Comparison of ENCODE assay signal across 32 cellular contexts in genomic region chr15:61480295-61480694, GRCh38.
"Had no signal": no experiment of that assay in that cellular context is flagged by ENCODE, and none has a peak within 500 bp of the region (broad histone marks: within the 10 kb centered on the region; RNA-seq: fewer than 3 reads in every experiment).

No MANE protein-coding gene starts in this region.

- H3K4me3 Mint-ChIP-seq: activated B cell treated with CpG ODN at 0.5 μM for 24 hours; activated CD4-positive, alpha-beta memory T cell treated with anti-CD3 and anti-CD28 coated beads for 36 hours; activated naive CD4-positive, alpha-beta T cell treated with anti-CD3 and anti-CD28 coated beads, Interleukin-2, amount 10 ng/mL, durations not matched to agents 7 days and 5 days; activated naive CD8-positive, alpha-beta T cell; activated naive CD8-positive, alpha-beta T cell treated with anti-CD3 and anti-CD28 coated beads, Interleukin-2, amount 50 U/mL, for 24 hours; activated T-cell treated with anti-CD3 and anti-CD28 coated beads, Interleukin-2, amount 50 U/mL, for 4 hours; activated T-helper 1 cell treated with anti-CD3 and anti-CD28 coated beads, Interleukin-12 subunit alpha, Interleukin-12 subunit beta, Interleukin-2, Interleukin-4 antibody, amounts not matched to agents 30 ng/mL and 10 ng/mL and 1 ng/mL, durations not matched to agents 14 hours and 24 hours and 36 hours; T-helper 1 cell treated with Interleukin-12 subunit alpha and Interleukin-12 subunit beta and Interleukin-4 antibody, amounts not matched to agents 30 μg/mL and 1 μg/mL, for 36 hours; T-helper 2 cell treated with Interferon-gamma antibody and Interleukin-4, amounts not matched to agents 5 μg/mL and 100 μg/mL, for 36 hours had no signal

- H3K9me3 Mint-ChIP-seq: activated B cell treated with CpG ODN at 0.5 μM for 24 hours; activated CD4-positive, alpha-beta memory T cell treated with anti-CD3 and anti-CD28 coated beads for 36 hours; activated naive CD4-positive, alpha-beta T cell treated with anti-CD3 and anti-CD28 coated beads, Interleukin-2, amount 10 ng/mL, durations not matched to agents 7 days and 5 days; activated naive CD8-positive, alpha-beta T cell treated with anti-CD3 and anti-CD28 coated beads, Interleukin-2, amount 50 U/mL, for 24 hours; activated T-cell treated with anti-CD3 and anti-CD28 coated beads, Interleukin-2, amount 50 U/mL, for 4 hours; activated T-helper 1 cell treated with anti-CD3 and anti-CD28 coated beads, Interleukin-12 subunit alpha, Interleukin-12 subunit beta, Interleukin-2, Interleukin-4 antibody, amounts not matched to agents 30 ng/mL and 10 ng/mL and 1 ng/mL, durations not matched to agents 14 hours and 24 hours and 36 hours; T-helper 1 cell treated with Interleukin-12 subunit alpha and Interleukin-12 subunit beta and Interleukin-4 antibody, amounts not matched to agents 30 μg/mL and 1 μg/mL, for 36 hours; T-helper 2 cell treated with Interferon-gamma antibody and Interleukin-4, amounts not matched to agents 5 μg/mL and 100 μg/mL, for 36 hours had no signal

- H3K27me3 Mint-ChIP-seq: activated B cell treated with CpG ODN at 0.5 μM for 24 hours had no signal

- H3K27ac ChIP-seq: Peyer's patch, SJSA1 had no signal

- ATAC-seq: activated naive CD8-positive, alpha-beta T cell treated with anti-CD3 and anti-CD28 coated beads, Interleukin-2, amount 50 U/mL, for 24 hours; activated T-cell treated with anti-CD3 and anti-CD28 coated beads, Interleukin-2, amount 50 U/mL, for 4 hours; PC-3 had no signal

- H3K4me3 ChIP-seq: MG63, Peyer's patch, SJSA1 had no signal

- H3K36me3 ChIP-seq: MG63, Peyer's patch, SJSA1 had no signal

- H3K27ac Mint-ChIP-seq: activated B cell treated with CpG ODN at 0.5 μM for 24 hours; activated CD4-positive, alpha-beta memory T cell treated with anti-CD3 and anti-CD28 coated beads for 36 hours; activated naive CD4-positive, alpha-beta T cell treated with anti-CD3 and anti-CD28 coated beads, Interleukin-2, amount 10 ng/mL, durations not matched to agents 7 days and 5 days; activated naive CD8-positive, alpha-beta T cell; activated naive CD8-positive, alpha-beta T cell treated with anti-CD3 and anti-CD28 coated beads, Interleukin-2, amount 50 U/mL, for 24 hours; activated T-helper 1 cell treated with anti-CD3 and anti-CD28 coated beads, Interleukin-12 subunit alpha, Interleukin-12 subunit beta, Interleukin-2, Interleukin-4 antibody, amounts not matched to agents 30 ng/mL and 10 ng/mL and 1 ng/mL, durations not matched to agents 14 hours and 24 hours and 36 hours; T-helper 1 cell treated with Interleukin-12 subunit alpha and Interleukin-12 subunit beta and Interleukin-4 antibody, amounts not matched to agents 30 μg/mL and 1 μg/mL, for 36 hours; T-helper 2 cell treated with Interferon-gamma antibody and Interleukin-4, amounts not matched to agents 5 μg/mL and 100 μg/mL, for 36 hours had no signal

- H3K9me2 ChIP-seq: SK-N-SH had no signal

- DNase-seq: activated B cell treated with CpG ODN at 0.5 μM for 24 hours; activated CD4-positive, alpha-beta memory T cell treated with anti-CD3 and anti-CD28 coated beads for 36 hours; activated CD4-positive, alpha-beta T cell treated with anti-CD3 and anti-CD28 coated beads for 4 hours; activated CD4-positive, alpha-beta T cell treated with anti-CD3 and anti-CD28 coated beads, Interleukin-2, amount 50 U/mL, for 1 hour; activated CD4-positive, CD25-positive, alpha-beta regulatory T cell treated with anti-CD3 and anti-CD28 coated beads, Interleukin-2, amount 50 U/mL, for 72 hours; activated CD8-positive, alpha-beta memory T cell treated with anti-CD3 and anti-CD28 coated beads, Interleukin-2, amount 50 U/mL, for 4 hours; activated naive CD4-positive, alpha-beta T cell treated with anti-CD3 and anti-CD28 coated beads, Interleukin-2, amount 10 ng/mL, durations not matched to agents 7 days and 5 days; activated naive CD8-positive, alpha-beta T cell treated with anti-CD3 and anti-CD28 coated beads, Interleukin-2, amount 50 U/mL, for 24 hours; activated T-cell treated with anti-CD3 and anti-CD28 coated beads for 4 hours; activated T-cell treated with anti-CD3 and anti-CD28 coated beads, Interleukin-2, amount 50 U/mL, for 4 hours; anterior cingulate cortex; Kasumi-1; KG1; MG63; NCI-H1048; NCI-H1105 treated with DMSO at 0.1 percent for 48 hours; NCI-H1436; NCI-H187 treated with DMSO at 0.1 percent for 48 hours; NCI-H2081; NCI-H226; NCI-H446 treated with DMSO at 0.1 percent for 48 hours; NCI-H69; Peyer's patch; RPMI8226; SHP77 treated with DMSO at 0.1 percent for 48 hours; SK-N-SH had no signal

- H3K4me1 ChIP-seq: Peyer's patch, SJSA1 had no signal

- H3K9ac ChIP-seq: SK-N-SH had no signal

- H3K27me3 ChIP-seq: MG63, Peyer's patch, SJSA1 had no signal

- H3K4me2 ChIP-seq: SK-N-SH had no signal

- H3K9me3 ChIP-seq: MG63, Peyer's patch, SJSA1, SK-N-SH had no signal

- H3K36me3 Mint-ChIP-seq: activated CD4-positive, alpha-beta memory T cell treated with anti-CD3 and anti-CD28 coated beads for 36 hours; activated naive CD4-positive, alpha-beta T cell treated with anti-CD3 and anti-CD28 coated beads, Interleukin-2, amount 10 ng/mL, durations not matched to agents 7 days and 5 days; activated naive CD8-positive, alpha-beta T cell had no signal

- H3K4me1 Mint-ChIP-seq: activated B cell treated with CpG ODN at 0.5 μM for 24 hours; activated naive CD4-positive, alpha-beta T cell treated with anti-CD3 and anti-CD28 coated beads, Interleukin-2, amount 10 ng/mL, durations not matched to agents 7 days and 5 days; activated naive CD8-positive, alpha-beta T cell treated with anti-CD3 and anti-CD28 coated beads, Interleukin-2, amount 50 U/mL, for 24 hours had no signal
